Comparison of ENCODE assay signal across 8 cellular contexts in genomic region chr1:25695066-25695990, GRCh38.
DNase-seq lines count a peak whose midpoint lies in the region; ATAC-seq and TF ChIP-seq lines count a peak whose summit lies in the region.

No MANE protein-coding gene starts in this region.

- H3K4me1 ChIP-seq in spleen: peaks cover 14 to 93% (median 39%) of the 10 kb centered on the region in 6 donors

- ATAC-seq in activated T-cell treated with anti-CD3 and anti-CD28 coated beads, Interleukin-2, amount 50 U/mL, for 4 hours: peak; percentile 25 to 34
- no peak for ATAC-seq in GM18511 (IDR thresholded peaks at IDR 0.05; ENCODE audit: unreplicated experiment)

- no peaks in the 10 kb centered on the region for H3K36me3 Mint-ChIP-seq in activated T-cell treated with anti-CD3 and anti-CD28 coated beads, Interleukin-2, amount 50 U/mL, for 4 hours (ENCODE audit: insufficient read depth)

- no peaks in the 10 kb centered on the region for H3K9me3 ChIP-seq in spleen

- 69 to 83% (median 74%) methylated on average over 22 of the region's 22 CpGs for WGBS in spleen, 5 donors

- TF ChIP-seq CTCF in astrocyte of the cerebellum (IDR thresholded peaks at IDR 0.05; ENCODE audit: low read depth, low read length, missing control alignments) (peak; percentile 27), spleen (IDR thresholded peaks at IDR 0.05 in 8 of 11, conservative IDR thresholded peaks at IDR 0.05 in 3 of 11) (peak in 1 of 11 experiments; percentile 29)

- H3K9me3 Mint-ChIP-seq in activated T-cell treated with anti-CD3 and anti-CD28 coated beads, Interleukin-2, amount 50 U/mL, for 4 hours: no peaks in the 10 kb centered on the region

- H3K4me3 Mint-ChIP-seq in activated T-cell treated with anti-CD3 and anti-CD28 coated beads, Interleukin-2, amount 50 U/mL, for 4 hours: no peak overlapping the region

- H3K4me3 ChIP-seq in astrocyte of the cerebellum (ENCODE audit: low read depth, low read length) (no peak overlapping the region), spleen (no peak overlapping the region)

- no peak for TF ChIP-seq POLR2A in spleen (IDR thresholded peaks at IDR 0.05)

- DNase-seq in activated T-cell treated with anti-CD3 and anti-CD28 coated beads, Interleukin-2, amount 50 U/mL, for 4 hours: no peak
- no peak for DNase-seq in activated T-cell treated with anti-CD3 and anti-CD28 coated beads, Interleukin-2, amount 50 U/mL, for 1 hour
- DNase-seq in astrocyte of the cerebellum (ENCODE audit: low read depth): peak; percentile 86
- DNase-seq in iPS-NIHi7 (ENCODE audit: extremely low spot score): peak; percentile 74
- DNase-seq in spleen: no peak
- DNase-seq in NCI-H146 treated with DMSO at 0.1 percent for 48 hours (lab: John Stamatoyannopoulos, UW; ENCODE audit: unreplicated experiment): no peak
- no peak for DNase-seq in activated CD8-positive, alpha-beta memory T cell treated with anti-CD3 and anti-CD28 coated beads, Interleukin-2, amount 50 U/mL, for 48 hours

- peaks cover 41% of the 10 kb centered on the region for H3K4me1 Mint-ChIP-seq in activated T-cell treated with anti-CD3 and anti-CD28 coated beads, Interleukin-2, amount 50 U/mL, for 4 hours (ENCODE audit: low read depth)

- H3K27me3 Mint-ChIP-seq in activated T-cell treated with anti-CD3 and anti-CD28 coated beads, Interleukin-2, amount 50 U/mL, for 4 hours (ENCODE audit: low read depth): no peaks in the 10 kb centered on the region

- no peaks in the 10 kb centered on the region for H3K36me3 ChIP-seq in spleen

- peak overlapping the region; percentile 27 to 79 (median 72) for H3K27ac ChIP-seq in spleen

- H3K27me3 ChIP-seq in spleen (replicated peaks in 1 of 7): no peaks in the 10 kb centered on the region

- in situ Hi-C loops in astrocyte of the cerebellum (cut with HindIII; ENCODE audit: low sequenced_read_pairs): loop anchor here (10.0 kb wide), 1 partner anchor 89 kb away; no protein-coding TSS in a partner anchor

- intact Hi-C loops in spleen (cut with DNase I; ENCODE audit: low total_unique reads): no loop called here

Comparison
In these comparisons a context has a peak if more than half of its experiments do, and no peak if none do; other contexts are left out.
1. DNase-seq: peak in astrocyte of the cerebellum (single experiment) and iPS-NIHi7 (single experiment); none in activated T-cell treated with anti-CD3 and anti-CD28 coated beads, Interleukin-2, amount 50 U/mL, for 4 hours (single experiment), activated T-cell treated with anti-CD3 and anti-CD28 coated beads, Interleukin-2, amount 50 U/mL, for 1 hour (single experiment), spleen (single experiment), NCI-H146 treated with DMSO at 0.1 percent for 48 hours (single experiment) and activated CD8-positive, alpha-beta memory T cell treated with anti-CD3 and anti-CD28 coated beads, Interleukin-2, amount 50 U/mL, for 48 hours (single experiment).